In the genomic region with DNA sequence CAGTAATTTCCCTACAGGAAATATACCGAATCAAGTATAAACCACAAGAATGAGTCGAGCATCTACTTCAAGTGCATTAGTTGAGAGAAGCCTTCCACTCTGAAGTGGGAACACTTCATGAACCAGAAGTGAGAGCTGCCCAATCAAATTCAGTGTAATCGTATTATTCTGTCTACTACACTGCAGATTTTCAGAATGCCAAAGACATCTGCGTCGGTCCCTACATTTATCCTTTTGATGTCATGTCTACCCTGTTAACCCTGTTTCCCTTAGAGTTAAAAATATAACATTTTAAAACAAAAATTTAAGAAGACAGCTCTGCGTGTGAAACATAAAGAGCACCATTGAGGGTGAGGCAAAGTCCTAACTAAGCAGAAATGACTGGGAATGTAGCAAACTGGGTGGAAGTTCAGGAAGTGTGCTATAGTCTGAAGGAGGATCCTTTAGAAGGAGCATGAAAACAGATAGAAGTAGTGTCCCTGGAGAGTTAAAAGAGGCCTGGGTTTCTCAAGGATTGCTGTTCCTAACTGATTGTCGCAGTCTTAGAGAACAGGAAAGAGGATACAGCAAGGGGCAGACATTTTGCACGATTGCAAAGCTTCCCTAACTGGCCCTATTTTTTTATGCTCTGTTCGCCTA, we compare ENCODE assay signal across 8 cellular contexts.
DNase-seq lines count a peak whose midpoint lies in the region; ATAC-seq and TF ChIP-seq lines count a peak whose summit lies in the region.

No MANE protein-coding gene starts in this region.

- no peak for DNase-seq in activated T-cell treated with anti-CD3 and anti-CD28 coated beads, Interleukin-2, amount 50 U/mL, for 24 hours
- DNase-seq in activated T-cell treated with anti-CD3 and anti-CD28 coated beads, Interleukin-2, amount 50 U/mL, for 1 hour = no peak
- DNase-seq in NCI-H748 (lab: John Stamatoyannopoulos, UW; ENCODE audit: unreplicated experiment) (peak; percentile 33), MCF 10A (ENCODE audit: unreplicated experiment) (peak; percentile 78), NCI-H187 treated with DMSO at 0.1 percent for 48 hours (lab: John Stamatoyannopoulos, UW) (no peak)
- DNase-seq in stimulated activated CD4-positive, alpha-beta T cell treated with anti-CD3 and anti-CD28 coated beads, Interleukin-2, amount 100 ng/mL, for 48 hours = no peak

- H3K4me1 ChIP-seq in mesodermal cell (ENCODE audit: control insufficient read depth, insufficient read depth, low read length, poor library complexity, severe bottlenecking) = peaks cover 4% of the 10 kb centered on the region

- H3K4me1 Mint-ChIP-seq in activated T-cell treated with anti-CD3 and anti-CD28 coated beads, Interleukin-2, amount 50 U/mL, for 24 hours (ENCODE audit: low read depth) = peaks cover 60% of the 10 kb centered on the region
- peaks cover 27% of the 10 kb centered on the region for H3K4me1 Mint-ChIP-seq in MCF 10A (ENCODE audit: insufficient read depth, unreplicated experiment)

- H3K36me3 ChIP-seq in mesodermal cell (ENCODE audit: control insufficient read depth, insufficient read depth, low read length) = no peaks in the 10 kb centered on the region

- H3K27ac ChIP-seq in mesodermal cell (ENCODE audit: low read depth, low read length, severe bottlenecking) = peak overlapping the region; percentile 11

- H3K27ac Mint-ChIP-seq in activated T-cell treated with anti-CD3 and anti-CD28 coated beads, Interleukin-2, amount 50 U/mL, for 24 hours = peak overlapping the region; percentile 79
- H3K27ac Mint-ChIP-seq in MCF 10A (ENCODE audit: low read depth, unreplicated experiment) = peak overlapping the region; percentile 98

- peaks cover 9% of the 10 kb centered on the region for H3K36me3 Mint-ChIP-seq in activated T-cell treated with anti-CD3 and anti-CD28 coated beads, Interleukin-2, amount 50 U/mL, for 24 hours (ENCODE audit: low read depth)
- peaks cover 9% of the 10 kb centered on the region for H3K36me3 Mint-ChIP-seq in MCF 10A (ENCODE audit: insufficient read depth, unreplicated experiment)

- 79 to 84% methylated on average over 4 to 6 of the region's 9 CpGs for WGBS in mesodermal cell (ENCODE audit: insufficient coverage in 2 of 2), 2 experiments

- H3K9me3 ChIP-seq in mesodermal cell (ENCODE audit: control insufficient read depth, low read length) = no peaks in the 10 kb centered on the region

- no peaks in the 10 kb centered on the region for H3K27me3 Mint-ChIP-seq in activated T-cell treated with anti-CD3 and anti-CD28 coated beads, Interleukin-2, amount 50 U/mL, for 24 hours
- no peaks in the 10 kb centered on the region for H3K27me3 Mint-ChIP-seq in MCF 10A (ENCODE audit: insufficient read depth, unreplicated experiment)

- intact Hi-C loops in MCF 10A (cut with micrococcal nuclease) = no loop called here

- ATAC-seq in HG02884 (IDR thresholded peaks at IDR 0.05; ENCODE audit: unreplicated experiment) = peak; percentile 63

- CTCF ChIA-PET in MCF 10A (lab: Yijun Ruan, JAX) = interaction anchor here (0.6 to 2.6 kb wide), 4 partner anchors 10 to 1578 kb away, joined by 3 to 14 read pairs (median 3); no protein-coding TSS in a partner anchor

- no peak overlapping the region for H3K4me3 ChIP-seq in mesodermal cell (ENCODE audit: extremely low read depth, insufficient read depth, low read length, poor library complexity, severe bottlenecking)

- POLR2A ChIA-PET in MCF 10A (lab: Yijun Ruan, JAX) = interaction anchor here (0.6 to 4.2 kb wide), 16 partner anchors 8 to 1787 kb away, joined by 3 to 120 read pairs (median 4); no protein-coding TSS in a partner anchor

- no TSS peak for BruUV-seq in MCF 10A (replicated peaks; lab: Mats Ljungman, UMichigan)

- H3K4me3 Mint-ChIP-seq in activated T-cell treated with anti-CD3 and anti-CD28 coated beads, Interleukin-2, amount 50 U/mL, for 24 hours = peak overlapping the region; percentile 69
- peak overlapping the region; percentile 70 for H3K4me3 Mint-ChIP-seq in MCF 10A (ENCODE audit: unreplicated experiment)

- no peak for TF ChIP-seq CTCF in MCF 10A (IDR thresholded peaks at IDR 0.05; ENCODE audit: unreplicated experiment)

- H3K9me3 Mint-ChIP-seq in activated T-cell treated with anti-CD3 and anti-CD28 coated beads, Interleukin-2, amount 50 U/mL, for 24 hours = no peaks in the 10 kb centered on the region
- H3K9me3 Mint-ChIP-seq in MCF 10A (ENCODE audit: unreplicated experiment) = no peaks in the 10 kb centered on the region

Comparison
In these comparisons a context has a peak if more than half of its experiments do, and no peak if none do; other contexts are left out.
1. DNase-seq: peak in NCI-H748 (single experiment) and MCF 10A (single experiment); none in activated T-cell treated with anti-CD3 and anti-CD28 coated beads, Interleukin-2, amount 50 U/mL, for 24 hours (single experiment), activated T-cell treated with anti-CD3 and anti-CD28 coated beads, Interleukin-2, amount 50 U/mL, for 1 hour (single experiment), stimulated activated CD4-positive, alpha-beta T cell treated with anti-CD3 and anti-CD28 coated beads, Interleukin-2, amount 100 ng/mL, for 48 hours (0 of 2) and NCI-H187 treated with DMSO at 0.1 percent for 48 hours (single experiment).